In the genomic region with DNA sequence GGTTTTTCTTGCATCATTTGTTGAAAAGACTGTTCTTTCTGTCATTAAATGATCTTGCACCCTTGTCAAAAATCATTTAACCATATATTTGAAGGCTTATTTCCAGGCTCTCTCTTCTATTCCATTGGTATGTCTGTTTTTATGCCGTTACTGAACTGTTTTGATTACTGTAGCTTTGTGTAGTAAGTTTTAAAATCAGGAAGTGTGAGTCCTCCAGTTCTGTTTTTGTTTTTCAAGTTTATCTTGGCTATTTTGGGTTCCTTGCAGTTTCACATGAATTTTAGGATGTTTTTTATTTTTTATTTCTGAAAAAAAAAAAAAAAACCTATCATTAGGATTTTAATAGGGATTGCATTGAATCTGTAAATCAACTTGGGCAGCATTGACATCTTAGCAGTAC, we compare ENCODE assay signal across 28 cellular contexts.
"Had no signal": no experiment of that assay in that cellular context is flagged by ENCODE, and none has a peak within 500 bp of the region (broad histone marks: within the 10 kb centered on the region; RNA-seq: fewer than 3 reads in every experiment).

No MANE protein-coding gene starts in this region.

- H3K27ac ChIP-seq: breast epithelium, colonic mucosa, SK-N-MC, VCaP had no signal

- H3K27ac Mint-ChIP-seq: activated CD8-positive, alpha-beta T cell treated with anti-CD3 and anti-CD28 coated beads for 36 hours; activated T-cell treated with anti-CD3 and anti-CD28 coated beads, Interleukin-2, amount 50 U/mL, for 72 hours; activated T-helper 2 cell treated with anti-CD3 and anti-CD28 coated beads, Interferon-gamma antibody, Interleukin-2, Interleukin-4, amounts not matched to agents 10 μg/mL and 5 μg/mL and 100 μg/mL, durations not matched to agents 14 hours and 24 hours and 36 hours; T-cell had no signal

- H3K4me3 Mint-ChIP-seq: activated CD8-positive, alpha-beta T cell treated with anti-CD3 and anti-CD28 coated beads for 36 hours; activated T-cell treated with anti-CD3 and anti-CD28 coated beads, Interleukin-2, amount 50 U/mL, for 72 hours; T-cell had no signal

- DNase-seq: activated CD4-positive, alpha-beta T cell treated with anti-CD3 and anti-CD28 coated beads for 4 hours; activated CD8-positive, alpha-beta memory T cell treated with anti-CD3 and anti-CD28 coated beads, Interleukin-2, amount 50 U/mL, for 4 hours; activated CD8-positive, alpha-beta T cell treated with anti-CD3 and anti-CD28 coated beads for 36 hours; activated gamma-delta T cell treated with Interleukin-2 at 50 U/mL for 16 hours; activated naive CD4-positive, alpha-beta T cell treated with anti-CD3 and anti-CD28 coated beads, Interleukin-2, amount 50 U/mL, for 16 hours; activated T-cell treated with anti-CD3 and anti-CD28 coated beads, Interleukin-2, amount 50 U/mL, for 72 hours; aorta; caudate nucleus; colonic mucosa; Kasumi-1; MV-4-11; NCI-H1092 treated with DMSO at 0.1 percent for 48 hours; NCI-H1417 treated with DMSO at 0.1 percent for 48 hours; NCI-H1694; NCI-H2029; NCI-H2107; NCI-H2171 treated with DMSO at 0.1 percent for 48 hours; NCI-H510A treated with DMSO at 0.1 percent for 48 hours; NCI-H69; OCI-M1; RPMI8226; T-cell had no signal

- H3K4me1 ChIP-seq: breast epithelium, colonic mucosa had no signal

- H3K27me3 ChIP-seq: breast epithelium, colonic mucosa had no signal

- H3K4me3 ChIP-seq: breast epithelium, colonic mucosa, SK-N-MC had no signal

- H3K27me3 Mint-ChIP-seq: activated CD8-positive, alpha-beta T cell treated with anti-CD3 and anti-CD28 coated beads for 36 hours; T-cell had no signal

- ATAC-seq: activated CD8-positive, alpha-beta T cell treated with anti-CD3 and anti-CD28 coated beads for 36 hours; activated T-cell treated with anti-CD3 and anti-CD28 coated beads, Interleukin-2, amount 50 U/mL, for 72 hours; Panc1; Right ventricle myocardium inferior; T-cell had no signal

- H3K36me3 ChIP-seq: breast epithelium, colonic mucosa had no signal
